ENCODE assay signal across 11 cellular contexts in genomic region chr15:72970965-72971746, GRCh38.
DNase-seq lines count a peak whose midpoint lies in the region; ATAC-seq and TF ChIP-seq lines count a peak whose summit lies in the region.
"Had no signal": no experiment of that assay in that cellular context is flagged by ENCODE, and none has a peak within 500 bp of the region (broad histone marks: within the 10 kb centered on the region; RNA-seq: fewer than 3 reads in every experiment).

No MANE protein-coding gene starts in this region.

- TF ChIP-seq CTCF in OCI-LY3 (IDR thresholded peaks at IDR 0.05; ENCODE audit: low read depth, low read length): no peak
- TF ChIP-seq CTCF in endodermal cell (conservative IDR thresholded peaks at IDR 0.05): no peak
- no peak for TF ChIP-seq CTCF in lower lobe of right lung (IDR thresholded peaks at IDR 0.05)
- TF ChIP-seq CTCF in suprapubic skin (IDR thresholded peaks at IDR 0.05): no peak

- ATAC-seq in lower lobe of right lung (no peak), HG02759 (IDR thresholded peaks at IDR 0.05; ENCODE audit: unreplicated experiment) (no peak), GM19467 (IDR thresholded peaks at IDR 0.05; ENCODE audit: unreplicated experiment) (no peak), GM18870 (IDR thresholded peaks at IDR 0.05; ENCODE audit: unreplicated experiment) (no peak)
- ATAC-seq: T-helper 17 cell had no signal

- no peaks in the 10 kb centered on the region for H4K20me1 ChIP-seq in OCI-LY3 (ENCODE audit: insufficient read depth, low read length)

- no peak overlapping the region for H3K4me2 ChIP-seq in OCI-LY3 (ENCODE audit: low read length)

- no peaks in the 10 kb centered on the region for H3K9me3 Mint-ChIP-seq in endodermal cell

- H3K27ac ChIP-seq in OCI-LY3 (ENCODE audit: low read length): no peak overlapping the region
- H3K27ac ChIP-seq in endodermal cell (ENCODE audit: low read depth, low read length): no peak overlapping the region
- peak overlapping the region; percentile 50 for H3K27ac ChIP-seq in lower lobe of right lung
- no peak overlapping the region for H3K27ac ChIP-seq in suprapubic skin

- H3K36me3 ChIP-seq in OCI-LY3 (replicated peaks; ENCODE audit: low read depth, low read length) (no peaks in the 10 kb centered on the region), endodermal cell (ENCODE audit: control insufficient read depth, insufficient read depth, low read length) (no peaks in the 10 kb centered on the region), lower lobe of right lung (no peaks in the 10 kb centered on the region), suprapubic skin (no peaks in the 10 kb centered on the region)

- H3K27me3 ChIP-seq in OCI-LY3 (ENCODE audit: low read depth, low read length) (peaks cover 30% of the 10 kb centered on the region), endodermal cell (ENCODE audit: control insufficient read depth, insufficient read depth, low read length, poor library complexity, severe bottlenecking) (no peaks in the 10 kb centered on the region), lower lobe of right lung (ENCODE audit: low read depth) (no peaks in the 10 kb centered on the region), suprapubic skin (no peaks in the 10 kb centered on the region)

- DNase-seq in endodermal cell (no peak), lower lobe of right lung (no peak), suprapubic skin (ENCODE audit: low spot score in 2 of 2) (no peak), NCI-H748 treated with DMSO at 0.1 percent for 48 hours (lab: John Stamatoyannopoulos, UW) (no peak)
- DNase-seq: KG1, NCI-H510A, T-helper 17 cell had no signal

- WGBS in endodermal cell (ENCODE audit: insufficient coverage in 1 of 2, insufficient read length in 1 of 2), 2 experiments: 74 to 78% methylated on average over 10 to 12 of the region's 12 CpGs
- WGBS in suprapubic skin: 48% methylated on average over 12 of the region's 12 CpGs

- peaks cover 2% of the 10 kb centered on the region for H3K27me3 Mint-ChIP-seq in endodermal cell (ENCODE audit: insufficient read depth)

- TF ChIP-seq POLR2A in suprapubic skin (IDR thresholded peaks at IDR 0.05): no peak

- peak overlapping the region; percentile 24 for H3K27ac Mint-ChIP-seq in endodermal cell
- H3K27ac Mint-ChIP-seq: T-helper 17 cell had no signal

- no peak for TF ChIP-seq EP300 in suprapubic skin (IDR thresholded peaks at IDR 0.05)

- no peak overlapping the region for H3K4me3 Mint-ChIP-seq in endodermal cell
- H3K4me3 Mint-ChIP-seq: T-helper 17 cell had no signal

- no peaks in the 10 kb centered on the region for H3K36me3 Mint-ChIP-seq in endodermal cell (ENCODE audit: low read depth)

- H2AFZ ChIP-seq in OCI-LY3 (ENCODE audit: low read depth, low read length): 0 out of 2 replicates have a peak overlapping the region, but pooled peaks have one; percentile 33

- no peak overlapping the region for H3K9ac ChIP-seq in OCI-LY3 (ENCODE audit: low read length)
- no peak overlapping the region for H3K9ac ChIP-seq in endodermal cell (ENCODE audit: extremely low read depth, low read length, poor library complexity, severe bottlenecking)

- H3K4me1 ChIP-seq in OCI-LY3 (ENCODE audit: low read length) (no peaks in the 10 kb centered on the region), endodermal cell (ENCODE audit: control insufficient read depth, insufficient read depth, low read length) (peaks cover 7% of the 10 kb centered on the region), lower lobe of right lung (peaks cover 4% of the 10 kb centered on the region), suprapubic skin (peaks cover 4% of the 10 kb centered on the region)

- no peaks in the 10 kb centered on the region for H3K79me2 ChIP-seq in OCI-LY3 (ENCODE audit: low read length)

- H3K4me3 ChIP-seq in OCI-LY3 (ENCODE audit: low read length): no peak overlapping the region
- H3K4me3 ChIP-seq in endodermal cell (ENCODE audit: low read length): no peak overlapping the region
- peak overlapping the region; percentile 22 for H3K4me3 ChIP-seq in lower lobe of right lung
- H3K4me3 ChIP-seq in suprapubic skin: peak overlapping the region; percentile 19

- H3K4me1 Mint-ChIP-seq in endodermal cell: peaks cover 17% of the 10 kb centered on the region

- no peaks in the 10 kb centered on the region for H3K9me3 ChIP-seq in OCI-LY3 (ENCODE audit: insufficient read depth, low read length)
- H3K9me3 ChIP-seq in endodermal cell (ENCODE audit: control insufficient read depth, low read length): no peaks in the 10 kb centered on the region
- H3K9me3 ChIP-seq in lower lobe of right lung: no peaks in the 10 kb centered on the region
- H3K9me3 ChIP-seq in suprapubic skin: no peaks in the 10 kb centered on the region

- intact Hi-C loops in lower lobe of right lung (cut with DNase I): no loop called here

Comparison
In these comparisons a context has a peak if more than half of its experiments do, and no peak if none do; other contexts are left out.
1. H3K4me3 ChIP-seq: peak in lower lobe of right lung (single experiment) and suprapubic skin (single experiment); none in OCI-LY3 (single experiment) and endodermal cell (single experiment).